ENCODE assay signal across 30 cellular contexts in genomic region chr6:13295576-13295975, GRCh38.
"Had no signal": no experiment of that assay in that cellular context is flagged by ENCODE, and none has a peak within 500 bp of the region (broad histone marks: within the 10 kb centered on the region; RNA-seq: fewer than 3 reads in every experiment).

No MANE protein-coding gene starts in this region.

- H3K4me1 ChIP-seq: adrenal gland, body of pancreas, esophagus squamous epithelium, pancreas, prostate gland, sigmoid colon, thyroid gland had no signal

- H3K9me3 ChIP-seq: adrenal gland, body of pancreas, esophagus squamous epithelium, left ventricle myocardium inferior, pancreas, prostate gland, sigmoid colon, thyroid gland had no signal

- ATAC-seq: body of pancreas; pancreas; stimulated activated effector memory CD8-positive, alpha-beta T cell treated with anti-CD3 and anti-CD28 coated beads, Interleukin-12 subunit alpha, Interleukin-12 subunit beta, amount 100 ng/mL, for 72 hours; stimulated activated naive CD8-positive, alpha-beta T cell treated with anti-CD3 and anti-CD28 coated beads, Interleukin-15, amount 100 ng/mL, for 72 hours; T-helper 17 cell had no signal

- H3K4me3 ChIP-seq: adrenal gland, body of pancreas, esophagus squamous epithelium, left ventricle myocardium inferior, pancreas, prostate gland, sigmoid colon, thyroid gland had no signal

- DNase-seq: activated CD4-positive, alpha-beta memory T cell treated with anti-CD3 and anti-CD28 coated beads for 36 hours; activated CD4-positive, alpha-beta T cell treated with anti-CD3 and anti-CD28 coated beads, Interleukin-2, amount 10 ng/mL, durations not matched to agents 24 days and 14 days; activated CD4-positive, CD25-positive, alpha-beta regulatory T cell treated with anti-CD3 and anti-CD28 coated beads, Interleukin-2, amount 50 U/mL, for 72 hours; activated CD8-positive, alpha-beta memory T cell treated with anti-CD3 and anti-CD28 coated beads, Interleukin-2, amount 50 U/mL, for 4 hours; activated effector memory CD4-positive, alpha-beta T cell treated with anti-CD3 and anti-CD28 coated beads, Interleukin-2, amount 50 U/mL, for 16 hours; activated naive CD4-positive, alpha-beta T cell treated with anti-CD3 and anti-CD28 coated beads for 36 hours; activated naive CD8-positive, alpha-beta T cell treated with anti-CD3 and anti-CD28 coated beads for 36 hours; activated T-cell treated with anti-CD3 and anti-CD28 coated beads, Interleukin-2, amount 50 U/mL, for 1 hour; adrenal gland; aorta; body of pancreas; esophagus squamous epithelium; foreskin melanocyte; left ventricle myocardium inferior; pancreas; retina; sigmoid colon; small intestine; stimulated activated CD4-positive, alpha-beta T cell treated with anti-CD3 and anti-CD28 coated beads, Interleukin-4, amount 100 ng/mL, for 24 hours; stimulated activated naive CD8-positive, alpha-beta T cell treated with anti-CD3 and anti-CD28 coated beads, Interleukin-15, amount 100 ng/mL, for 72 hours; T-helper 17 cell; T1000; thyroid gland; WERI-Rb-1 had no signal

- H3K27ac ChIP-seq: adrenal gland, body of pancreas, epithelial cell of prostate, esophagus squamous epithelium, left ventricle myocardium inferior, pancreas, prostate gland, sigmoid colon, thyroid gland, WERI-Rb-1 had no signal

- H3K9me3 Mint-ChIP-seq: activated CD4-positive, alpha-beta memory T cell treated with anti-CD3 and anti-CD28 coated beads for 36 hours; activated CD4-positive, alpha-beta T cell treated with anti-CD3 and anti-CD28 coated beads, Interleukin-2, amount 10 ng/mL, durations not matched to agents 24 days and 14 days; activated naive CD4-positive, alpha-beta T cell treated with anti-CD3 and anti-CD28 coated beads for 36 hours; activated naive CD8-positive, alpha-beta T cell treated with anti-CD3 and anti-CD28 coated beads for 36 hours; activated T-helper 1 cell treated with anti-CD3 and anti-CD28 coated beads, Interleukin-12 subunit alpha, Interleukin-12 subunit beta, Interleukin-2, Interleukin-4 antibody, amounts not matched to agents 30 ng/mL and 10 ng/mL and 1 ng/mL, durations not matched to agents 14 hours and 24 hours and 36 hours; dendritic cell treated with granulocyte-macrophage colony-stimulating factor and Interleukin-4, amounts not matched to agents 40 ng/mL and 50 ng/mL, for 4 days; nephron; stimulated activated effector memory CD8-positive, alpha-beta T cell treated with anti-CD3 and anti-CD28 coated beads, Interleukin-12 subunit alpha, Interleukin-12 subunit beta, amount 100 ng/mL, for 72 hours had no signal

- H3K4me3 Mint-ChIP-seq: activated CD4-positive, alpha-beta memory T cell treated with anti-CD3 and anti-CD28 coated beads for 36 hours; activated CD4-positive, alpha-beta T cell treated with anti-CD3 and anti-CD28 coated beads, Interleukin-2, amount 10 ng/mL, durations not matched to agents 24 days and 14 days; activated naive CD4-positive, alpha-beta T cell treated with anti-CD3 and anti-CD28 coated beads for 36 hours; activated naive CD8-positive, alpha-beta T cell treated with anti-CD3 and anti-CD28 coated beads for 36 hours; activated T-helper 1 cell treated with anti-CD3 and anti-CD28 coated beads, Interleukin-12 subunit alpha, Interleukin-12 subunit beta, Interleukin-2, Interleukin-4 antibody, amounts not matched to agents 30 ng/mL and 10 ng/mL and 1 ng/mL, durations not matched to agents 14 hours and 24 hours and 36 hours; dendritic cell treated with granulocyte-macrophage colony-stimulating factor and Interleukin-4, amounts not matched to agents 40 ng/mL and 50 ng/mL, for 4 days; nephron; stimulated activated effector memory CD8-positive, alpha-beta T cell treated with anti-CD3 and anti-CD28 coated beads, Interleukin-12 subunit alpha, Interleukin-12 subunit beta, amount 100 ng/mL, for 72 hours; stimulated activated naive CD8-positive, alpha-beta T cell treated with anti-CD3 and anti-CD28 coated beads, Interleukin-15, amount 100 ng/mL, for 72 hours; T-helper 17 cell had no signal

- FAIRE-seq: pancreas, small intestine had no signal

- H3K4me1 Mint-ChIP-seq: activated CD4-positive, alpha-beta T cell treated with anti-CD3 and anti-CD28 coated beads, Interleukin-2, amount 10 ng/mL, durations not matched to agents 24 days and 14 days; activated naive CD8-positive, alpha-beta T cell treated with anti-CD3 and anti-CD28 coated beads for 36 hours; stimulated activated effector memory CD8-positive, alpha-beta T cell treated with anti-CD3 and anti-CD28 coated beads, Interleukin-12 subunit alpha, Interleukin-12 subunit beta, amount 100 ng/mL, for 72 hours; T-helper 17 cell had no signal

- H3K27ac Mint-ChIP-seq: activated CD4-positive, alpha-beta memory T cell treated with anti-CD3 and anti-CD28 coated beads for 36 hours; activated CD4-positive, alpha-beta T cell treated with anti-CD3 and anti-CD28 coated beads, Interleukin-2, amount 10 ng/mL, durations not matched to agents 24 days and 14 days; activated naive CD4-positive, alpha-beta T cell treated with anti-CD3 and anti-CD28 coated beads for 36 hours; activated naive CD8-positive, alpha-beta T cell treated with anti-CD3 and anti-CD28 coated beads for 36 hours; activated T-helper 1 cell treated with anti-CD3 and anti-CD28 coated beads, Interleukin-12 subunit alpha, Interleukin-12 subunit beta, Interleukin-2, Interleukin-4 antibody, amounts not matched to agents 30 ng/mL and 10 ng/mL and 1 ng/mL, durations not matched to agents 14 hours and 24 hours and 36 hours; stimulated activated effector memory CD8-positive, alpha-beta T cell treated with anti-CD3 and anti-CD28 coated beads, Interleukin-12 subunit alpha, Interleukin-12 subunit beta, amount 100 ng/mL, for 72 hours; stimulated activated naive CD8-positive, alpha-beta T cell treated with anti-CD3 and anti-CD28 coated beads, Interleukin-15, amount 100 ng/mL, for 72 hours; T-helper 17 cell had no signal

- H3K27me3 Mint-ChIP-seq: activated CD4-positive, alpha-beta memory T cell treated with anti-CD3 and anti-CD28 coated beads for 36 hours; activated CD4-positive, alpha-beta T cell treated with anti-CD3 and anti-CD28 coated beads, Interleukin-2, amount 10 ng/mL, durations not matched to agents 24 days and 14 days; activated naive CD8-positive, alpha-beta T cell treated with anti-CD3 and anti-CD28 coated beads for 36 hours; stimulated activated naive CD8-positive, alpha-beta T cell treated with anti-CD3 and anti-CD28 coated beads, Interleukin-15, amount 100 ng/mL, for 72 hours; T-helper 17 cell had no signal

- H3K27me3 ChIP-seq: adrenal gland, body of pancreas, esophagus squamous epithelium, pancreas, sigmoid colon, thyroid gland had no signal
